In genomic region chr16:83996481-83997252, GRCh38 we compare ENCODE assay signal across 20 cellular contexts. TPM values are rescaled to one million over a fixed set of nuclear protein-coding genes. Genes with fewer than 3 reads are reported as not detected.
A peak's percentile ranks its signal among the peaks of the same experiment; 100 is the strongest.
DNase-seq lines count a peak whose midpoint lies in the region; ATAC-seq, FAIRE-seq and TF ChIP-seq lines count a peak whose summit lies in the region.
"Had no signal": no experiment of that assay in that cellular context is flagged by ENCODE, and none has a peak within 500 bp of the region (broad histone marks: within the 10 kb centered on the region; RNA-seq: fewer than 3 reads in every experiment).

No MANE protein-coding gene starts in this region.

- TF ChIP-seq RAD21 in K562 (CRISPR knock-in tag; conservative IDR thresholded peaks at IDR 0.05 in 1 of 2, IDR thresholded peaks at IDR 0.05 in 1 of 2): no peak

- CTCF ChIA-PET in K562 (lab: Yijun Ruan, JAX; ENCODE audit: low intra/inter-chr PET ratio): no interaction called here
- CTCF ChIA-PET in activated CD8-positive, alpha-beta T cell treated with anti-CD3 and anti-CD28 coated beads for 36 hours (lab: Charles Lee): interaction anchor here (1.5 kb wide), 1 partner anchor 12 kb away, joined by 5 read pairs; no protein-coding TSS in a partner anchor

- in situ Hi-C loops in K562 (cut with MboI): no loop called here

- H3K4me1 ChIP-seq in BLaER1 treated with 17β-estradiol and CSF1 and Interleukin-3, amounts not matched to agents 10 nM and 100 nM: peaks cover 44 to 53% (median 48%) of the 10 kb centered on the region in 10 experiments
- H3K4me1 ChIP-seq in H9 (ENCODE audit: insufficient read depth, low read length) (no peaks in the 10 kb centered on the region), K562 (replicated peaks in 1 of 2; ENCODE audit: control insufficient read depth in 2 of 2, insufficient read depth in 2 of 2, low read length in 2 of 2) (peaks cover 2 to 5% of the 10 kb centered on the region in 2 experiments; a peak in 3 of 5 replicates), neutrophil (ENCODE audit: control insufficient read depth in 1 of 2, insufficient read depth in 1 of 2, low read depth in 1 of 2, low read length in 1 of 2) (peaks cover 38 to 41% of the 10 kb centered on the region in 2 experiments)

- H4K91ac ChIP-seq in H9 (ENCODE audit: insufficient read length, low read depth, low read length): no peak overlapping the region

- POLR2A ChIA-PET in K562 (lab: Yijun Ruan, JAX): interaction anchor here (1.0 kb wide), 2 partner anchors 12 to 13 kb away, joined by 4 read pairs; no protein-coding TSS in a partner anchor
- POLR2A ChIA-PET in activated CD8-positive, alpha-beta T cell treated with anti-CD3 and anti-CD28 coated beads for 36 hours (lab: Charles Lee): no interaction called here

- WGBS in H9 (ENCODE audit: extremely low coverage, insufficient read length, low lambda C conversion rate): no CpG with 5 or more reads among the region's 15 CpGs
- WGBS in K562 (ENCODE audit: insufficient coverage, low coverage, missing lambda C conversion rate): 5% methylated on average over 15 of the region's 15 CpGs

- intact Hi-C loops in K562 (cut with micrococcal nuclease): no loop called here
- intact Hi-C loops in activated CD8-positive, alpha-beta T cell treated with anti-CD3 and anti-CD28 coated beads for 36 hours (cut with micrococcal nuclease): no loop called here

- H2BK5ac ChIP-seq in H9 (ENCODE audit: insufficient read length, low read length): no peak overlapping the region

- no peaks in the 10 kb centered on the region for H3K79me2 ChIP-seq in H9 (ENCODE audit: insufficient read depth, low read length)
- no peaks in the 10 kb centered on the region for H3K79me2 ChIP-seq in K562 (ENCODE audit: control insufficient read depth, insufficient read depth, low read length)

- no peak overlapping the region for H2BK15ac ChIP-seq in H9 (ENCODE audit: low read depth, low read length)

- BruUV-seq in K562 (replicated peaks; lab: Mats Ljungman, UMichigan): no TSS peak

- no peak overlapping the region for H2BK120ac ChIP-seq in H9 (ENCODE audit: low read depth, low read length, poor library complexity, severe bottlenecking)

- H3K4me3 Mint-ChIP-seq in H9: no peak overlapping the region
- H3K4me3 Mint-ChIP-seq in activated CD8-positive, alpha-beta T cell treated with anti-CD3 and anti-CD28 coated beads for 36 hours: no peak overlapping the region
- H3K4me3 Mint-ChIP-seq: activated CD8-positive, alpha-beta memory T cell treated with anti-CD3 and anti-CD28 coated beads, Interleukin-2, amount 10 ng/mL, durations not matched to agents 7 days and 5 days had no signal

- TF ChIP-seq CTCF in H9 (conservative IDR thresholded peaks at IDR 0.05): peak; percentile 40; the same call in 2 of the 3 replicates
- peak; percentile 40 to 64 (median 56) for TF ChIP-seq CTCF in K562 (IDR thresholded peaks at IDR 0.05 in 2 of 3, conservative IDR thresholded peaks at IDR 0.05 in 1 of 3; ENCODE audit: insufficient read depth in 2 of 3, low read depth in 1 of 3, low read length in 3 of 3)
- no peak for TF ChIP-seq CTCF in neutrophil (IDR thresholded peaks at IDR 0.05)
- TF ChIP-seq CTCF in activated CD8-positive, alpha-beta T cell treated with anti-CD3 and anti-CD28 coated beads for 36 hours (IDR thresholded peaks at IDR 0.05): no peak

- H4K20me1 ChIP-seq in BLaER1 treated with 17β-estradiol and CSF1 and Interleukin-3, amounts not matched to agents 10 nM and 100 nM: no peaks in the 10 kb centered on the region
- H4K20me1 ChIP-seq in H9 (ENCODE audit: control insufficient read depth, insufficient read depth, insufficient read length) (no peaks in the 10 kb centered on the region), K562 (replicated peaks; ENCODE audit: control insufficient read depth, insufficient read depth, low read length) (peaks cover 22% of the 10 kb centered on the region; the same call in 1 of the 2 replicates)

- H3K56ac ChIP-seq in H9 (ENCODE audit: insufficient read length, low read depth, low read length): no peak overlapping the region

- H3K9me3 Mint-ChIP-seq in H9: no peaks in the 10 kb centered on the region
- H3K9me3 Mint-ChIP-seq in activated CD8-positive, alpha-beta T cell treated with anti-CD3 and anti-CD28 coated beads for 36 hours: no peaks in the 10 kb centered on the region

- H3K27me3 ChIP-seq in BLaER1 treated with 17β-estradiol and CSF1 and Interleukin-3, amounts not matched to agents 10 nM and 100 nM: no peaks in the 10 kb centered on the region; a peak in 1 of 22 replicates
- H3K27me3 ChIP-seq in H9 (ENCODE audit: insufficient read depth, low read length) (no peaks in the 10 kb centered on the region), K562 (ENCODE audit: control insufficient read depth in 2 of 2, insufficient read depth in 2 of 2, low read length in 2 of 2) (peaks cover 77 to 92% of the 10 kb centered on the region in 2 experiments), neutrophil (peaks cover 42% of the 10 kb centered on the region)

- H3K9me1 ChIP-seq in K562 (ENCODE audit: control insufficient read depth, insufficient read depth, low read length): no peaks in the 10 kb centered on the region

- no peak overlapping the region for H3K18ac ChIP-seq in H9 (ENCODE audit: insufficient read length, low read depth, low read length)

- no peak overlapping the region for H3K27ac Mint-ChIP-seq in H9
- no peak overlapping the region for H3K27ac Mint-ChIP-seq in activated CD8-positive, alpha-beta T cell treated with anti-CD3 and anti-CD28 coated beads for 36 hours
- H3K27ac Mint-ChIP-seq: activated CD8-positive, alpha-beta memory T cell treated with anti-CD3 and anti-CD28 coated beads, Interleukin-2, amount 10 ng/mL, durations not matched to agents 7 days and 5 days had no signal

- no peaks in the 10 kb centered on the region for H3K23me2 ChIP-seq in H9 (ENCODE audit: insufficient read length, low read depth, low read length, poor library complexity, severe bottlenecking)

- no peak overlapping the region for H4K8ac ChIP-seq in H9 (replicated peaks; ENCODE audit: insufficient read length, low read depth, low read length)

- no peak overlapping the region for H3K4ac ChIP-seq in H9 (ENCODE audit: low read depth, low read length)

- H2AK5ac ChIP-seq in H9 (ENCODE audit: insufficient read length, low read length): no peak overlapping the region

- no peak overlapping the region for H3K4me3 ChIP-seq in BLaER1 treated with 17β-estradiol and CSF1 and Interleukin-3, amounts not matched to agents 10 nM and 100 nM
- H3K4me3 ChIP-seq in K562: no peak overlapping the region
- peak overlapping the region in 1 of 2 experiments; percentile 45 for H3K4me3 ChIP-seq in neutrophil (ENCODE audit: low read depth in 1 of 2, low read length in 1 of 2)
- H3K4me3 ChIP-seq: sigmoid colon had no signal

- H3K4me1 Mint-ChIP-seq in H9: peaks cover 11 to 38% of the 10 kb centered on the region in 2 experiments
- H3K4me1 Mint-ChIP-seq in activated CD8-positive, alpha-beta T cell treated with anti-CD3 and anti-CD28 coated beads for 36 hours (ENCODE audit: low read depth): peaks cover 3% of the 10 kb centered on the region
- H3K4me1 Mint-ChIP-seq: activated CD8-positive, alpha-beta memory T cell treated with anti-CD3 and anti-CD28 coated beads, Interleukin-2, amount 10 ng/mL, durations not matched to agents 7 days and 5 days had no signal

- H3K23ac ChIP-seq in H9 (ENCODE audit: insufficient read length, low read depth, low read length): no peak overlapping the region

- H3K36me3 Mint-ChIP-seq in H9 (ENCODE audit: insufficient read depth in 1 of 3, low read depth in 3 of 3): peaks cover 0 to 15% (median 2%) of the 10 kb centered on the region in 3 experiments; a peak in 5 of 7 replicates
- no peaks in the 10 kb centered on the region for H3K36me3 Mint-ChIP-seq in activated CD8-positive, alpha-beta T cell treated with anti-CD3 and anti-CD28 coated beads for 36 hours (ENCODE audit: low read depth)
- H3K36me3 Mint-ChIP-seq: activated CD8-positive, alpha-beta memory T cell treated with anti-CD3 and anti-CD28 coated beads, Interleukin-2, amount 10 ng/mL, durations not matched to agents 7 days and 5 days had no signal

- no peak overlapping the region; a peak in 1 of 22 replicates for H3K27ac ChIP-seq in BLaER1 treated with 17β-estradiol and CSF1 and Interleukin-3, amounts not matched to agents 10 nM and 100 nM
- no peak overlapping the region for H3K27ac ChIP-seq in H9 (ENCODE audit: insufficient read length, low read depth, low read length)
- no peak overlapping the region for H3K27ac ChIP-seq in K562 (ENCODE audit: extremely low read depth, low read depth, low read length)
- H3K27ac ChIP-seq in neutrophil: peak overlapping the region; percentile 98
- H3K27ac ChIP-seq: sigmoid colon had no signal

- ATAC-seq in K562: peak; percentile 80
- ATAC-seq in activated CD8-positive, alpha-beta T cell treated with anti-CD3 and anti-CD28 coated beads for 36 hours: no peak
- no peak for ATAC-seq in GM21825 (IDR thresholded peaks at IDR 0.05; ENCODE audit: unreplicated experiment)
- ATAC-seq: activated CD8-positive, alpha-beta memory T cell treated with anti-CD3 and anti-CD28 coated beads, Interleukin-2, amount 10 ng/mL, durations not matched to agents 7 days and 5 days had no signal

- H3K9ac ChIP-seq in BLaER1 treated with 17β-estradiol and CSF1 and Interleukin-3, amounts not matched to agents 10 nM and 100 nM: no peak overlapping the region; a peak in 1 of 22 replicates
- H3K9ac ChIP-seq in H9 (ENCODE audit: extremely low read depth, insufficient read length, low read length) (no peak overlapping the region), K562 (ENCODE audit: insufficient read depth in 1 of 2, low read depth in 2 of 2, low read length in 2 of 2) (no peak overlapping the region)

- no peaks in the 10 kb centered on the region; the same call in none of the 2 replicates for H3K27me3 Mint-ChIP-seq in H9 (ENCODE audit: low read depth)
- peaks cover 19% of the 10 kb centered on the region for H3K27me3 Mint-ChIP-seq in activated CD8-positive, alpha-beta T cell treated with anti-CD3 and anti-CD28 coated beads for 36 hours

- no peaks in the 10 kb centered on the region for H3K79me1 ChIP-seq in H9 (ENCODE audit: insufficient read depth, low read depth, low read length, poor library complexity, severe bottlenecking)

- H3K4me2 ChIP-seq in BLaER1 treated with 17β-estradiol and CSF1 and Interleukin-3, amounts not matched to agents 10 nM and 100 nM: peak overlapping the region; percentile 82 to 95 (median 87); a peak in 20 of 22 replicates
- no peak overlapping the region for H3K4me2 ChIP-seq in H9 (ENCODE audit: insufficient read depth, insufficient read length, low read length)
- H3K4me2 ChIP-seq in K562 (ENCODE audit: insufficient read depth, low read length): no peak overlapping the region

- H3K9me3 ChIP-seq in BLaER1 treated with 17β-estradiol and CSF1 and Interleukin-3, amounts not matched to agents 10 nM and 100 nM (replicated peaks in 1 of 11): peaks cover 0 to 10% (median 0%) of the 10 kb centered on the region in 11 experiments; a peak in 5 of 22 replicates
- H3K9me3 ChIP-seq in H9 (ENCODE audit: control insufficient read depth, low read depth, low read length) (no peaks in the 10 kb centered on the region), K562 (replicated peaks; ENCODE audit: control insufficient read depth, insufficient read depth, low read depth, low read length) (no peaks in the 10 kb centered on the region), neutrophil (no peaks in the 10 kb centered on the region)
- H3K9me3 ChIP-seq: sigmoid colon had no signal

- no peak for TF ChIP-seq EP300 in K562 (IDR thresholded peaks at IDR 0.05; ENCODE audit: low read length)

- H3T11ph ChIP-seq in H9 (ENCODE audit: low read length): no peak overlapping the region

- TF ChIP-seq POLR2A in K562 (conservative IDR thresholded peaks at IDR 0.05): no peak

- H2BK20ac ChIP-seq in H9 (ENCODE audit: low read depth, low read length, poor library complexity, severe bottlenecking): no peak overlapping the region

- peak overlapping the region; percentile 16; the same call in 1 of the 2 replicates for H3K14ac ChIP-seq in H9 (ENCODE audit: insufficient read depth, low read length)

- peak; percentile 64 for FAIRE-seq in K562 (lab: Jason Lieb, UNC)
- FAIRE-seq: GM18507 had no signal

- DNase-seq in H9: no peak
- DNase-seq in K562 (ENCODE audit: extremely low read depth in 1 of 4, low spot score in 3 of 4): peak in 3 of 4 experiments; percentile 51 to 53 (median 51)
- DNase-seq in SK-N-DZ (ENCODE audit: low spot score): no peak
- DNase-seq in activated CD8-positive, alpha-beta T cell treated with anti-CD3 and anti-CD28 coated beads for 36 hours: no peak
- DNase-seq: activated CD4-positive, alpha-beta T cell treated with anti-CD3 and anti-CD28 coated beads for 1 hour; activated CD8-positive, alpha-beta memory T cell treated with anti-CD3 and anti-CD28 coated beads, Interleukin-2, amount 10 ng/mL, durations not matched to agents 7 days and 5 days; aorta; Calu3; foreskin fibroblast; left cardiac atrium; sigmoid colon; stimulated activated CD4-positive, alpha-beta T cell treated with anti-CD3 and anti-CD28 coated beads, Interleukin-2, amount 100 ng/mL, for 24 hours had no signal

- no peak overlapping the region for H2BK12ac ChIP-seq in H9 (ENCODE audit: insufficient read length, low read depth, low read length)

- no peaks in the 10 kb centered on the region for H3K36me3 ChIP-seq in BLaER1 treated with 17β-estradiol and CSF1 and Interleukin-3, amounts not matched to agents 10 nM and 100 nM
- H3K36me3 ChIP-seq in K562 (ENCODE audit: control insufficient read depth, insufficient read depth, low read length) (no peaks in the 10 kb centered on the region), neutrophil (no peaks in the 10 kb centered on the region)
- H3K36me3 ChIP-seq: sigmoid colon had no signal

- no peak overlapping the region for H4K5ac ChIP-seq in H9 (ENCODE audit: insufficient read length, low read depth, low read length)

- H2AFZ ChIP-seq in H9 (ENCODE audit: low read length) (no peak overlapping the region), K562 (ENCODE audit: low read depth, low read length) (no peak overlapping the region)

RNA-seq across cellular contexts. Expression of gene NECAB2, which starts 28.6 kb away (rescaled TPM):
- total RNA-seq in H9 (2021): 11.7 and 12.6 TPM in 2 replicates
- total RNA-seq in K562 (2011; cell fraction: chromatin; rRNA removed; ENCODE audit: low replicate concordance): 0.51 and 1.2 TPM in 2 replicates
- total RNA-seq in K562 (2011; cell fraction: nucleolus; rRNA removed): 0.39 and 0.83 TPM in 2 replicates
- not detected in 2 replicates for total RNA-seq in K562 (2011; cell fraction: nucleoplasm; rRNA removed)
- total RNA-seq in K562 (2014; rRNA removed): not detected in 2 replicates
- total RNA-seq in K562 (2014; rRNA removed; fragmentation: Illumina TruSeq; extraction: Trizol): not detected in 2 replicates
- not detected in 2 replicates for total RNA-seq in K562 (2015; rRNA removed; fragmentation: Illumina TruSeq; extraction: Trizol)
- total RNA-seq in K562 (2021): not detected in 2 replicates
- polyA plus RNA-seq in K562 (2011; rRNA removed): 0.09 and 0.28 TPM in 2 replicates
- polyA plus RNA-seq in K562 (2011; cell fraction: cytosol; rRNA removed): 0.07 and 0.16 TPM in 2 replicates
- 0.49 and 1.1 TPM in 2 replicates for polyA plus RNA-seq in K562 (2011; cell fraction: nucleus; rRNA removed)
- polyA plus RNA-seq in K562 (2012): 0.05 and 0.28 TPM in 2 replicates
- polyA plus RNA-seq in K562 (2014; fragmentation: Illumina TruSeq; extraction: Trizol): not detected in 2 replicates
- not detected for polyA plus RNA-seq in K562 (2014; fragmentation: Nextera tagmentation; extraction: Ambion mirVana)
- 0.03 TPM in 1 of 2 replicates, not detected in the other for polyA plus RNA-seq in K562 (2014; rRNA removed)
- not detected in 2 replicates for polyA minus RNA-seq in K562 (2011; rRNA and poly(A)+ RNA removed)
- polyA minus RNA-seq in K562 (2011; cell fraction: cytosol; rRNA and poly(A)+ RNA removed): not detected in 2 replicates
- 0.22 and 0.27 TPM in 2 replicates for polyA minus RNA-seq in K562 (2011; cell fraction: nucleus; rRNA and poly(A)+ RNA removed)
- polyA plus RNA-seq in SK-N-DZ (2014; cell fraction: cytosol; rRNA removed): 3.7 and 4.3 TPM in 2 replicates
- 6.9 and 10.0 TPM in 2 replicates for polyA plus RNA-seq in SK-N-DZ (2014; cell fraction: nucleus; rRNA removed)
- total RNA-seq in activated CD8-positive, alpha-beta T cell treated with anti-CD3 and anti-CD28 coated beads for 36 hours: not detected
- total RNA-seq: activated CD8-positive, alpha-beta memory T cell treated with anti-CD3 and anti-CD28 coated beads, Interleukin-2, amount 10 ng/mL, durations not matched to agents 7 days and 5 days; mononuclear cell; subcutaneous adipose tissue; T-helper 2 cell treated with Interferon-gamma antibody and Interleukin-4, amounts not matched to agents 100 ng/mL and 5 ng/mL, for 36 hours had no signal
- polyA plus RNA-seq: aorta had no signal

RNA-seq across cellular contexts. Expression of gene OSGIN1, which starts 43.6 kb away (rescaled TPM):
- total RNA-seq in H9 (2021) (0.48 and 0.63 TPM in 2 replicates), K562 (2014; rRNA removed) (1.9 and 2.2 TPM in 2 replicates), K562 (2014; rRNA removed; fragmentation: Illumina TruSeq; extraction: Trizol) (0.45 and 0.76 TPM in 2 replicates), K562 (2015; rRNA removed; fragmentation: Illumina TruSeq; extraction: Trizol) (1.6 and 1.8 TPM in 2 replicates), K562 (2021) (3.6 and 4.2 TPM in 2 replicates)
- 14.7 and 21.6 TPM in 2 replicates for total RNA-seq in K562 (2011; cell fraction: chromatin; rRNA removed; ENCODE audit: low replicate concordance)
- total RNA-seq in K562 (2011; cell fraction: nucleolus; rRNA removed): 13.6 and 14.8 TPM in 2 replicates
- 10.9 and 13.7 TPM in 2 replicates for total RNA-seq in K562 (2011; cell fraction: nucleoplasm; rRNA removed)
- polyA plus RNA-seq in K562 (2011; rRNA removed) (1.6 and 4.2 TPM in 2 replicates), K562 (2014; fragmentation: Illumina TruSeq; extraction: Trizol) (1.7 and 5.8 TPM in 2 replicates), K562 (2014; fragmentation: Nextera tagmentation; extraction: Ambion mirVana) (under 1 TPM; 0.03 to 0.04 TPM), K562 (2014; rRNA removed) (1.8 and 3.0 TPM in 2 replicates)
- polyA plus RNA-seq in K562 (2011; cell fraction: cytosol; rRNA removed): 4.9 and 9.7 TPM in 2 replicates
- 3.1 and 6.8 TPM in 2 replicates for polyA plus RNA-seq in K562 (2011; cell fraction: nucleus; rRNA removed)
- polyA plus RNA-seq in K562 (2012): 4.0 and 5.5 TPM in 2 replicates
- polyA minus RNA-seq in K562 (2011; rRNA and poly(A)+ RNA removed): 0.91 and 1.2 TPM in 2 replicates
- 2.9 and 4.9 TPM in 2 replicates for polyA minus RNA-seq in K562 (2011; cell fraction: cytosol; rRNA and poly(A)+ RNA removed)
- 3.5 and 6.9 TPM in 2 replicates for polyA minus RNA-seq in K562 (2011; cell fraction: nucleus; rRNA and poly(A)+ RNA removed)
- polyA plus RNA-seq in SK-N-DZ (2014; cell fraction: cytosol; rRNA removed): 1.2 TPM in 1 of 2 replicates, not detected in the other
- 0.85 and 1.6 TPM in 2 replicates for polyA plus RNA-seq in SK-N-DZ (2014; cell fraction: nucleus; rRNA removed)
- total RNA-seq in activated CD8-positive, alpha-beta T cell treated with anti-CD3 and anti-CD28 coated beads for 36 hours: under 1 TPM; 0.56 to 0.67 TPM

RNA-seq across cellular contexts. Expression of gene SLC38A8, which starts 45.9 kb away (rescaled TPM):
- 0.35 TPM in 1 of 2 replicates, not detected in the other for total RNA-seq in H9 (2021)
- not detected in 2 replicates for total RNA-seq in K562 (2011; cell fraction: chromatin; rRNA removed; ENCODE audit: low replicate concordance)
- total RNA-seq in K562 (2011; cell fraction: nucleolus; rRNA removed): not detected in 2 replicates
- not detected in 2 replicates for total RNA-seq in K562 (2011; cell fraction: nucleoplasm; rRNA removed)
- total RNA-seq in K562 (2014; rRNA removed): not detected in 2 replicates
- not detected in 2 replicates for total RNA-seq in K562 (2014; rRNA removed; fragmentation: Illumina TruSeq; extraction: Trizol)
- total RNA-seq in K562 (2015; rRNA removed; fragmentation: Illumina TruSeq; extraction: Trizol): not detected in 2 replicates
- total RNA-seq in K562 (2021): not detected in 2 replicates
- not detected in 2 replicates for polyA plus RNA-seq in K562 (2011; rRNA removed)
- polyA plus RNA-seq in K562 (2011; cell fraction: cytosol; rRNA removed): not detected in 2 replicates
- polyA plus RNA-seq in K562 (2011; cell fraction: nucleus; rRNA removed): not detected in 2 replicates
- not detected in 2 replicates for polyA plus RNA-seq in K562 (2012)
- polyA plus RNA-seq in K562 (2014; fragmentation: Illumina TruSeq; extraction: Trizol): not detected in 2 replicates
- not detected for polyA plus RNA-seq in K562 (2014; fragmentation: Nextera tagmentation; extraction: Ambion mirVana)
- 0.28 TPM in 1 of 2 replicates, not detected in the other for polyA plus RNA-seq in K562 (2014; rRNA removed)
- not detected in 2 replicates for polyA minus RNA-seq in K562 (2011; rRNA and poly(A)+ RNA removed)
- polyA minus RNA-seq in K562 (2011; cell fraction: cytosol; rRNA and poly(A)+ RNA removed): not detected in 2 replicates
- polyA minus RNA-seq in K562 (2011; cell fraction: nucleus; rRNA and poly(A)+ RNA removed): not detected in 2 replicates
- polyA plus RNA-seq in SK-N-DZ (2014; cell fraction: cytosol; rRNA removed): 0.42 TPM in 1 of 2 replicates, not detected in the other
- polyA plus RNA-seq in SK-N-DZ (2014; cell fraction: nucleus; rRNA removed): not detected in 2 replicates
- total RNA-seq in activated CD8-positive, alpha-beta T cell treated with anti-CD3 and anti-CD28 coated beads for 36 hours: not detected
- total RNA-seq: activated CD8-positive, alpha-beta memory T cell treated with anti-CD3 and anti-CD28 coated beads, Interleukin-2, amount 10 ng/mL, durations not matched to agents 7 days and 5 days; aorta; Calu3; left cardiac atrium; mononuclear cell; omental fat pad; sigmoid colon; subcutaneous adipose tissue; T-helper 2 cell treated with Interferon-gamma antibody and Interleukin-4, amounts not matched to agents 100 ng/mL and 5 ng/mL, for 36 hours had no signal
- polyA plus RNA-seq: aorta, sigmoid colon had no signal

Comparison
In these comparisons a context has a peak if more than half of its experiments do, and no peak if none do; other contexts are left out.
1. H3K4me2 ChIP-seq: peak in BLaER1 treated with 17β-estradiol and CSF1 and Interleukin-3, amounts not matched to agents 10 nM and 100 nM (11 of 11); none in H9 (single experiment) and K562 (single experiment).
2. DNase-seq: peak in K562 (3 of 4); none in H9 (single experiment), SK-N-DZ (single experiment) and activated CD8-positive, alpha-beta T cell treated with anti-CD3 and anti-CD28 coated beads for 36 hours (single experiment).
3. CTCF ChIP-seq: peak in H9 (single experiment) and K562 (3 of 3); none in neutrophil (single experiment) and activated CD8-positive, alpha-beta T cell treated with anti-CD3 and anti-CD28 coated beads for 36 hours (single experiment).